ENCODE assay signal across 22 cellular contexts in the genomic region with DNA sequence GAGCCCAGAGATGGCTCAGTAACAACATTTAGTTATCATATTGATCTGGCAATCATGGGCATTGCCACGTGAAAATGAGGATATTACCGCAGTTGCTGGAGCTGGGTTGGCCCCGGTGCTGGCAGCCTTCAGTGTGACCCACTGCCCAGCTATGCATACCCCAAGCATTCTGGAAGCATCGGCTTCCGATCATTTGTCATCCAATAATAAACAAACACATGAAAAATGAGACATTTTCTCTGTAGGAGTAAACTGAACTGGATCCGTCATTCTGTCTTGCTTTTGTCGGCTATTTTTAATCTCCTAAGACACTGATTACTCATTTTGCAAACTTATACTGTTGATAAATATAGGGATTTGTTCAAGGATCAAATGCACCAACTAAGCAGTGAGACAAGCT.
DNase-seq lines count a peak whose midpoint lies in the region; ATAC-seq and TF ChIP-seq lines count a peak whose summit lies in the region.
"Had no signal": no experiment of that assay in that cellular context is flagged by ENCODE, and none has a peak within 500 bp of the region (broad histone marks: within the 10 kb centered on the region; RNA-seq: fewer than 3 reads in every experiment).

No MANE protein-coding gene starts in this region.

- in situ Hi-C loops in astrocyte of the spinal cord (cut with HindIII; ENCODE audit: low sequenced_read_pairs), result no loop called here

- H3K4me3 ChIP-seq in astrocyte of the spinal cord (ENCODE audit: low read depth, low read length), result no peak overlapping the region
- H3K4me3 ChIP-seq in fibroblast of villous mesenchyme (ENCODE audit: low read depth, low read length), result no peak overlapping the region
- H3K4me3 ChIP-seq in left ventricle myocardium inferior, result no peak overlapping the region
- H3K4me3 ChIP-seq in upper lobe of right lung, result no peak overlapping the region
- H3K4me3 ChIP-seq: prostate gland, smooth muscle cell had no signal

- peak; percentile 87 for DNase-seq in HCEC 1CT
- DNase-seq in astrocyte of the spinal cord (ENCODE audit: low read depth, low spot score), result peak; percentile 14
- DNase-seq in fibroblast of villous mesenchyme (ENCODE audit: low read depth), result peak; percentile 28
- peak; percentile 7 for DNase-seq in smooth muscle cell of the brain vasculature (ENCODE audit: low read depth, low spot score)
- no peak for DNase-seq in GM03348 (ENCODE audit: low spot score)
- DNase-seq in left ventricle myocardium inferior, result no peak
- DNase-seq in upper lobe of right lung, result no peak
- DNase-seq: activated CD4-positive, alpha-beta T cell treated with anti-CD3 and anti-CD28 coated beads for 48 hours; activated CD8-positive, alpha-beta memory T cell treated with anti-CD3 and anti-CD28 coated beads, Interleukin-2, amount 10 ng/mL, durations not matched to agents 7 days and 5 days; activated naive CD8-positive, alpha-beta T cell treated with anti-CD3 and anti-CD28 coated beads, Interleukin-2, amount 10 ng/mL, durations not matched to agents 7 days and 5 days; CD8-positive, alpha-beta T cell; DMS79; effector CD4-positive, alpha-beta T cell; kidney; mammary epithelial cell; naive thymus-derived CD8-positive, alpha-beta T cell; NCI-H1417 treated with DMSO at 0.1 percent for 48 hours; NCI-H524; RPMI8226 had no signal

- TF ChIP-seq CTCF in astrocyte of the spinal cord (IDR thresholded peaks at IDR 0.05; ENCODE audit: low read depth, low read length), result no peak
- no peak for TF ChIP-seq CTCF in fibroblast of villous mesenchyme (IDR thresholded peaks at IDR 0.05; ENCODE audit: insufficient read depth, low read depth, low read length)
- TF ChIP-seq CTCF in left ventricle myocardium inferior (IDR thresholded peaks at IDR 0.05; ENCODE audit: borderline replicate concordance), result no peak
- TF ChIP-seq CTCF in upper lobe of right lung (IDR thresholded peaks at IDR 0.05), result no peak

- peaks cover 9% of the 10 kb centered on the region for H3K36me3 ChIP-seq in left ventricle myocardium inferior
- peaks cover 16% of the 10 kb centered on the region for H3K36me3 ChIP-seq in upper lobe of right lung

- H3K4me1 ChIP-seq in left ventricle myocardium inferior, result peaks cover 9% of the 10 kb centered on the region
- peaks cover 10% of the 10 kb centered on the region for H3K4me1 ChIP-seq in upper lobe of right lung
- H3K4me1 ChIP-seq: prostate gland had no signal

- H3K9me3 ChIP-seq in left ventricle myocardium inferior (replicated peaks) (no peaks in the 10 kb centered on the region), upper lobe of right lung (no peaks in the 10 kb centered on the region)
- H3K9me3 ChIP-seq: prostate gland had no signal

- H3K27ac ChIP-seq in left ventricle myocardium inferior (replicated peaks) (no peak overlapping the region), upper lobe of right lung (no peak overlapping the region)
- H3K27ac ChIP-seq: prostate gland had no signal

- no peaks in the 10 kb centered on the region for H3K27me3 ChIP-seq in left ventricle myocardium inferior (ENCODE audit: low read depth)
- no peaks in the 10 kb centered on the region for H3K27me3 ChIP-seq in upper lobe of right lung

- ATAC-seq in GM18907 (IDR thresholded peaks at IDR 0.05; ENCODE audit: unreplicated experiment) (no peak), upper lobe of right lung (no peak)
- ATAC-seq: activated CD8-positive, alpha-beta memory T cell treated with anti-CD3 and anti-CD28 coated beads, Interleukin-2, amount 10 ng/mL, durations not matched to agents 7 days and 5 days; CD8-positive, alpha-beta T cell; naive thymus-derived CD8-positive, alpha-beta T cell had no signal

- intact Hi-C loops in left ventricle myocardium inferior (cut with micrococcal nuclease) (no loop called here), upper lobe of right lung (cut with DNase I) (no loop called here)

Comparison
In these comparisons a context has a peak if more than half of its experiments do, and no peak if none do; other contexts are left out.
1. DNase-seq: peak in HCEC 1CT (single experiment), astrocyte of the spinal cord (single experiment), fibroblast of villous mesenchyme (single experiment) and smooth muscle cell of the brain vasculature (single experiment); none in GM03348 (single experiment), left ventricle myocardium inferior (single experiment) and upper lobe of right lung (single experiment).